In genomic region chr11:100964400-100964799, GRCh38 we compare ENCODE assay signal across 16 cellular contexts.
DNase-seq lines count a peak whose midpoint lies in the region; ATAC-seq and TF ChIP-seq lines count a peak whose summit lies in the region.
"Had no signal": no experiment of that assay in that cellular context is flagged by ENCODE, and none has a peak within 500 bp of the region (broad histone marks: within the 10 kb centered on the region; RNA-seq: fewer than 3 reads in every experiment).

No MANE protein-coding gene starts in this region.

- no peak overlapping the region for H3K4me2 ChIP-seq in fibroblast of lung (ENCODE audit: extremely low read depth, insufficient read depth, low read length)
- H3K4me2 ChIP-seq: BLaER1 treated with 17β-estradiol and CSF1 and Interleukin-3, amounts not matched to agents 10 nM and 100 nM; GM23338 had no signal

- H3K27ac ChIP-seq in fibroblast of lung (ENCODE audit: insufficient read depth, low read length): no peak overlapping the region
- H3K27ac ChIP-seq: BLaER1 treated with 17β-estradiol and CSF1 and Interleukin-3, amounts not matched to agents 10 nM and 100 nM; SK-N-MC had no signal

- TF ChIP-seq CTCF in fibroblast of lung (conservative IDR thresholded peaks at IDR 0.05 in 1 of 2, IDR thresholded peaks at IDR 0.05 in 1 of 2; ENCODE audit: low read depth in 1 of 2, low read length in 2 of 2): no peak

- H3K9me3 ChIP-seq in adipocyte (ENCODE audit: control insufficient read depth, low read length): peaks cover 8% of the 10 kb centered on the region
- no peaks in the 10 kb centered on the region for H3K9me3 ChIP-seq in fibroblast of lung (ENCODE audit: control insufficient read depth, insufficient read depth, low read depth, low read length)

- no peaks in the 10 kb centered on the region for H4K20me1 ChIP-seq in fibroblast of lung (ENCODE audit: control insufficient read depth, extremely low read depth, insufficient read depth, low read length)
- H4K20me1 ChIP-seq: BLaER1 treated with 17β-estradiol and CSF1 and Interleukin-3, amounts not matched to agents 10 nM and 100 nM had no signal

- H3K4me1 ChIP-seq in adipocyte (ENCODE audit: control insufficient read depth, insufficient read depth, low read length) (peaks cover 7% of the 10 kb centered on the region), fibroblast of lung (ENCODE audit: control insufficient read depth, extremely low read depth, insufficient read depth, low read length) (no peaks in the 10 kb centered on the region)
- H3K4me1 ChIP-seq: BLaER1 treated with 17β-estradiol and CSF1 and Interleukin-3, amounts not matched to agents 10 nM and 100 nM had no signal

- peaks cover 6% of the 10 kb centered on the region for H3K36me3 ChIP-seq in adipocyte (ENCODE audit: control insufficient read depth, insufficient read depth, low read length, severe bottlenecking)
- no peaks in the 10 kb centered on the region for H3K36me3 ChIP-seq in fibroblast of lung (ENCODE audit: control insufficient read depth, insufficient read depth, low read length)

- no peak for ATAC-seq in GM18867 (IDR thresholded peaks at IDR 0.05; ENCODE audit: unreplicated experiment)
- ATAC-seq: GM23338, Panc1, Right ventricle myocardium inferior had no signal

- no peak overlapping the region for H3K9ac ChIP-seq in adipocyte (ENCODE audit: low read length)
- no peak overlapping the region for H3K9ac ChIP-seq in fibroblast of lung (ENCODE audit: insufficient read depth, low read length)
- H3K9ac ChIP-seq: BLaER1 treated with 17β-estradiol and CSF1 and Interleukin-3, amounts not matched to agents 10 nM and 100 nM had no signal

- H3K4me3 ChIP-seq in adipocyte (ENCODE audit: low read length): no peak overlapping the region
- no peak overlapping the region for H3K4me3 ChIP-seq in fibroblast of lung (replicated peaks in 1 of 4; ENCODE audit: control extremely low read depth in 1 of 4, insufficient read depth in 1 of 4, low read depth in 3 of 4, low read length in 4 of 4)
- no peak overlapping the region for H3K4me3 ChIP-seq in skeletal muscle cell (ENCODE audit: low read depth, low read length)
- H3K4me3 ChIP-seq: BLaER1 treated with 17β-estradiol and CSF1 and Interleukin-3, amounts not matched to agents 10 nM and 100 nM; GM23338; SK-N-MC had no signal

- DNase-seq in GM04504 (ENCODE audit: low read depth): peak; percentile 12
- DNase-seq in adipocyte (ENCODE audit: low read depth): peak; percentile 7
- peak; percentile 20 to 72 for DNase-seq in fibroblast of lung (ENCODE audit: low read depth in 2 of 2)
- DNase-seq in skeletal muscle cell (ENCODE audit: low read depth): peak; percentile 51
- no peak for DNase-seq in LoVo (ENCODE audit: low spot score)
- DNase-seq in NCI-H774 (lab: John Stamatoyannopoulos, UW): no peak
- no peak for DNase-seq in stimulated activated CD4-positive, alpha-beta T cell treated with anti-CD3 and anti-CD28 coated beads, Interleukin-2, amount 100 ng/mL, for 24 hours
- DNase-seq: DMS 273 treated with DMSO at 0.1 percent for 48 hours, NCI-H1048, NCI-H748 treated with DMSO at 0.1 percent for 48 hours had no signal

- no peak overlapping the region for H2AFZ ChIP-seq in fibroblast of lung (ENCODE audit: low read length)
- H2AFZ ChIP-seq: GM23338 had no signal

- H3K79me2 ChIP-seq in fibroblast of lung (ENCODE audit: control insufficient read depth, insufficient read depth, low read length): no peaks in the 10 kb centered on the region

- H3K27me3 ChIP-seq in adipocyte (replicated peaks; ENCODE audit: control insufficient read depth, insufficient read depth, low read length): no peaks in the 10 kb centered on the region
- no peaks in the 10 kb centered on the region for H3K27me3 ChIP-seq in fibroblast of lung (ENCODE audit: control insufficient read depth, insufficient read depth, low read length)
- H3K27me3 ChIP-seq: BLaER1 treated with 17β-estradiol and CSF1 and Interleukin-3, amounts not matched to agents 10 nM and 100 nM had no signal

Comparison
In these comparisons a context has a peak if more than half of its experiments do, and no peak if none do; other contexts are left out.
1. DNase-seq: peak in GM04504 (single experiment), adipocyte (single experiment), fibroblast of lung (2 of 2) and skeletal muscle cell (single experiment); none in LoVo (single experiment), NCI-H774 (single experiment) and stimulated activated CD4-positive, alpha-beta T cell treated with anti-CD3 and anti-CD28 coated beads, Interleukin-2, amount 100 ng/mL, for 24 hours (0 of 2).